In the genomic region with DNA sequence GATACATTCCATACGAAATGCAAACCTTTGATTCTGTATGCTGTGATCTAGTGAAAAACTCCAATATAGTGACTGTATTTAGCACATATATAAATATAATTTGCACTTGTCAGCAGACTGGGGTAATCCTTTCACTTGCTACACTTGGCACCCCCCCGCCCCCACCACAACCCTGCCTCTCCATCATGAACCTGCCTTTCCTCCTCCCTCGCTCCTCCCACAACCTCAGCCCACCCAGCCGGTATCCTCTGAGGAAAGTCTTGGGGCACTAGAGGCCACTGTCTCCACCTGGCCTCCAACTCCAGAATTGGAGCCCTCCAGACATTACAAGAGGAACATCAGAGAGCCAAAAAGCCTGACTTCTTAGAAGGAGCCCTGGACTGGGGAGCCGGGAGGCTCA, we compare ENCODE assay signal across 21 cellular contexts.
DNase-seq lines count a peak whose midpoint lies in the region; TF ChIP-seq lines count a peak whose summit lies in the region.
"Had no signal": no experiment of that assay in that cellular context is flagged by ENCODE, and none has a peak within 500 bp of the region (broad histone marks: within the 10 kb centered on the region; RNA-seq: fewer than 3 reads in every experiment).

No MANE protein-coding gene starts in this region.

- H3K27ac ChIP-seq in BLaER1 (no peak overlapping the region), endodermal cell (ENCODE audit: low read depth, low read length) (no peak overlapping the region), parathyroid adenoma (no peak overlapping the region), caudate nucleus (ENCODE audit: low read depth, low read length) (no peak overlapping the region)
- H3K27ac ChIP-seq: 22Rv1; BLaER1 treated with 17β-estradiol and CSF1 and Interleukin-3, amounts not matched to agents 10 nM and 100 nM; GM23248 had no signal

- DNase-seq in H7 (peak; percentile 48), endodermal cell (peak; percentile 40), caudate nucleus (lab: John Stamatoyannopoulos, UW) (no peak), putamen (ENCODE audit: low spot score) (no peak), COLO829 (ENCODE audit: low spot score) (no peak), NCI-H526 treated with DMSO at 0.1 percent for 48 hours (lab: John Stamatoyannopoulos, UW) (no peak)
- DNase-seq: Caco-2; CD4-positive, alpha-beta memory T cell; DMS 273 treated with DMSO at 0.1 percent for 48 hours; DMS79; EL; GDM1; GM23248; HFFc6 had no signal

- peak overlapping the region; percentile 17; the same call in 1 of the 2 replicates for H3K4me2 ChIP-seq in BLaER1
- no peak overlapping the region for H3K4me2 ChIP-seq in parathyroid adenoma (ENCODE audit: low read length)

- no peaks in the 10 kb centered on the region for H3K9me3 Mint-ChIP-seq in endodermal cell
- H3K9me3 Mint-ChIP-seq: H9, HFFc6 had no signal

- peaks cover 11% of the 10 kb centered on the region; the same call in 1 of the 2 replicates for H4K20me1 ChIP-seq in BLaER1

- H3K36me3 ChIP-seq in BLaER1 (peaks cover 31% of the 10 kb centered on the region), H7 (replicated peaks; ENCODE audit: control insufficient read depth, insufficient read depth, low read length) (no peaks in the 10 kb centered on the region), endodermal cell (ENCODE audit: control insufficient read depth, insufficient read depth, low read length) (no peaks in the 10 kb centered on the region), parathyroid adenoma (ENCODE audit: control insufficient read depth, insufficient read depth, low read length) (no peaks in the 10 kb centered on the region)

- H3K4me1 ChIP-seq in BLaER1 (peaks cover 55% of the 10 kb centered on the region), endodermal cell (ENCODE audit: control insufficient read depth, insufficient read depth, low read length) (peaks cover 4% of the 10 kb centered on the region), parathyroid adenoma (peaks cover 22% of the 10 kb centered on the region)
- H3K4me1 ChIP-seq: Caco-2 had no signal

- no peak overlapping the region for H3K4me3 ChIP-seq in BLaER1
- H3K4me3 ChIP-seq in H7 (ENCODE audit: insufficient read depth, low read depth, low read length): no peak overlapping the region
- no peak overlapping the region for H3K4me3 ChIP-seq in endodermal cell (ENCODE audit: low read length)
- no peak overlapping the region for H3K4me3 ChIP-seq in parathyroid adenoma (ENCODE audit: low read depth, low read length)
- H3K4me3 ChIP-seq: BLaER1 treated with 17β-estradiol and CSF1 and Interleukin-3, amounts not matched to agents 10 nM and 100 nM; GM12878; GM23248 had no signal

- 79 to 80% methylated on average over 1 to 5 of the region's 5 CpGs for WGBS in endodermal cell (ENCODE audit: insufficient coverage in 1 of 2, insufficient read length in 1 of 2), 2 experiments

- H3K36me3 Mint-ChIP-seq in endodermal cell (ENCODE audit: low read depth): no peaks in the 10 kb centered on the region
- H3K36me3 Mint-ChIP-seq: CD4-positive, alpha-beta memory T cell had no signal

- H3K4me1 Mint-ChIP-seq in endodermal cell: peaks cover 39% of the 10 kb centered on the region
- H3K4me1 Mint-ChIP-seq: B cell; CD4-positive, alpha-beta memory T cell had no signal

- H3K27me3 ChIP-seq in BLaER1: no peaks in the 10 kb centered on the region
- no peaks in the 10 kb centered on the region; the same call in 1 of the 2 replicates for H3K27me3 ChIP-seq in H7 (ENCODE audit: control insufficient read depth, insufficient read depth, low read length)
- H3K27me3 ChIP-seq in endodermal cell (ENCODE audit: control insufficient read depth, insufficient read depth, low read length, poor library complexity, severe bottlenecking): peaks cover 8% of the 10 kb centered on the region
- no peaks in the 10 kb centered on the region for H3K27me3 ChIP-seq in parathyroid adenoma (ENCODE audit: control insufficient read depth, insufficient read depth, low read length)
- H3K27me3 ChIP-seq: BLaER1 treated with 17β-estradiol and CSF1 and Interleukin-3, amounts not matched to agents 10 nM and 100 nM had no signal

- H3K79me2 ChIP-seq in parathyroid adenoma: no peaks in the 10 kb centered on the region

- TF ChIP-seq CTCF in endodermal cell (conservative IDR thresholded peaks at IDR 0.05) (no peak), parathyroid adenoma (IDR thresholded peaks at IDR 0.05) (no peak)

- H3K9ac ChIP-seq in BLaER1 (no peak overlapping the region), endodermal cell (ENCODE audit: extremely low read depth, low read length, poor library complexity, severe bottlenecking) (no peak overlapping the region), parathyroid adenoma (no peak overlapping the region)
- H3K9ac ChIP-seq: BLaER1 treated with 17β-estradiol and CSF1 and Interleukin-3, amounts not matched to agents 10 nM and 100 nM; GM23248 had no signal

- peaks cover 45% of the 10 kb centered on the region for H3K27me3 Mint-ChIP-seq in endodermal cell (ENCODE audit: insufficient read depth)

- H2AFZ ChIP-seq in parathyroid adenoma: peak overlapping the region; percentile 48
- H2AFZ ChIP-seq: GM23248 had no signal

- H3K27ac Mint-ChIP-seq in endodermal cell: no peak overlapping the region
- H3K27ac Mint-ChIP-seq: B cell; CD4-positive, alpha-beta memory T cell; HFFc6 had no signal

- H3K4me3 Mint-ChIP-seq in endodermal cell: no peak overlapping the region
- H3K4me3 Mint-ChIP-seq: B cell; CD4-positive, alpha-beta memory T cell; H9; HFFc6 had no signal

- H3K9me3 ChIP-seq in BLaER1 (no peaks in the 10 kb centered on the region), endodermal cell (ENCODE audit: control insufficient read depth, low read length) (no peaks in the 10 kb centered on the region), parathyroid adenoma (ENCODE audit: control insufficient read depth, low read length) (no peaks in the 10 kb centered on the region)
- H3K9me3 ChIP-seq: BLaER1 treated with 17β-estradiol and CSF1 and Interleukin-3, amounts not matched to agents 10 nM and 100 nM; Caco-2 had no signal

Comparison
In these comparisons a context has a peak if more than half of its experiments do, and no peak if none do; other contexts are left out.
1. DNase-seq: peak in H7 (single experiment) and endodermal cell (single experiment); none in caudate nucleus (0 of 61), putamen (single experiment), COLO829 (single experiment) and NCI-H526 treated with DMSO at 0.1 percent for 48 hours (single experiment).